In genomic region chr17:5501725-5502124, GRCh38 we compare ENCODE assay signal across 8 cellular contexts. TPM values are rescaled to one million over a fixed set of nuclear protein-coding genes. Genes with fewer than 3 reads are reported as not detected.
A peak's percentile ranks its signal among the peaks of the same experiment; 100 is the strongest.
DNase-seq lines count a peak whose midpoint lies in the region; ATAC-seq and TF ChIP-seq lines count a peak whose summit lies in the region.
"Had no signal": no experiment of that assay in that cellular context is flagged by ENCODE, and none has a peak within 500 bp of the region (broad histone marks: within the 10 kb centered on the region; RNA-seq: fewer than 3 reads in every experiment).

No MANE protein-coding gene starts in this region.

- TF ChIP-seq CTCF in HFFc6 (IDR thresholded peaks at IDR 0.05) (no peak), dorsolateral prefrontal cortex (IDR thresholded peaks at IDR 0.05 in 54 of 56, conservative IDR thresholded peaks at IDR 0.05 in 2 of 56; ENCODE audit: low read depth in 1 of 56, partially characterized antibody in 56 of 56) (no peak)

- intact Hi-C loops in CD4-positive, alpha-beta memory T cell (cut with micrococcal nuclease), result loop anchor here (1.0 kb wide), 1 partner anchor 15 kb away; the partner anchor contains the start of genes DERL2 and MIS12
- intact Hi-C loops in dorsolateral prefrontal cortex (cut with DNase I) (no loop called here), Right ventricle myocardium inferior (cut with DNase I) (no loop called here)

- H3K9me3 Mint-ChIP-seq in CD4-positive, alpha-beta memory T cell, result peaks cover 0 to 4% (median 0%) of the 10 kb centered on the region in 8 donors
- H3K9me3 Mint-ChIP-seq in HFFc6, result no peaks in the 10 kb centered on the region; the same call in 1 of the 2 replicates

- H3K27me3 ChIP-seq in CD4-positive, alpha-beta memory T cell (ENCODE audit: insufficient read depth, low read length), result no peaks in the 10 kb centered on the region
- H3K27me3 ChIP-seq in dorsolateral prefrontal cortex, result no peaks in the 10 kb centered on the region
- no peaks in the 10 kb centered on the region for H3K27me3 ChIP-seq in neuron (ENCODE audit: insufficient read depth, low read length)

- POLR2A ChIA-PET in CD4-positive, alpha-beta memory T cell (lab: Charles Lee; ENCODE audit: partially characterized antibody), result interaction anchor here (1.4 to 3.1 kb wide), 4 partner anchors 10 to 1865 kb away, joined by 4 to 50 read pairs (median 8); partner anchors contain the start of genes CTNS, DERL2, MIS12 and SHPK

- peaks cover 12% of the 10 kb centered on the region for H3K4me1 ChIP-seq in CD4-positive, alpha-beta memory T cell (ENCODE audit: insufficient read depth, low read length)
- H3K4me1 ChIP-seq in neuron (ENCODE audit: insufficient read depth, low read length), result peaks cover 14% of the 10 kb centered on the region

- H3K36me3 ChIP-seq in CD4-positive, alpha-beta memory T cell (ENCODE audit: insufficient read depth, low read length), result peaks cover 4% of the 10 kb centered on the region
- H3K36me3 ChIP-seq in neuron (ENCODE audit: insufficient read depth, low read length), result no peaks in the 10 kb centered on the region
- H3K36me3 ChIP-seq: gastrocnemius medialis had no signal

- peak overlapping the region; percentile 55 for H3K27ac ChIP-seq in CD4-positive, alpha-beta memory T cell (ENCODE audit: low read depth, low read length)
- peak overlapping the region in 56 of 59 donors; percentile 8 to 93 (median 80) for H3K27ac ChIP-seq in dorsolateral prefrontal cortex
- H3K27ac ChIP-seq: gastrocnemius medialis had no signal

- no peaks in the 10 kb centered on the region for H3K27me3 Mint-ChIP-seq in CD4-positive, alpha-beta memory T cell
- no peaks in the 10 kb centered on the region; the same call in 1 of the 2 replicates for H3K27me3 Mint-ChIP-seq in HFFc6 (ENCODE audit: insufficient read depth)

- peaks cover 10 to 30% (median 20%) of the 10 kb centered on the region in 4 donors for H3K4me1 Mint-ChIP-seq in CD4-positive, alpha-beta memory T cell
- H3K4me1 Mint-ChIP-seq in HFFc6 (ENCODE audit: low read depth), result peaks cover 24% of the 10 kb centered on the region

- peak overlapping the region; percentile 73 to 91 (median 85) for H3K27ac Mint-ChIP-seq in CD4-positive, alpha-beta memory T cell
- peak overlapping the region; percentile 19; the same call in 1 of the 2 replicates for H3K27ac Mint-ChIP-seq in HFFc6

- H3K36me3 Mint-ChIP-seq in CD4-positive, alpha-beta memory T cell, result peaks cover 20 to 28% of the 10 kb centered on the region in 2 donors
- H3K36me3 Mint-ChIP-seq in HFFc6 (ENCODE audit: low read depth), result peaks cover 26% of the 10 kb centered on the region

- H3K9me3 ChIP-seq in CD4-positive, alpha-beta memory T cell (ENCODE audit: control insufficient read depth in 1 of 2, low read length in 2 of 2), result no peaks in the 10 kb centered on the region
- H3K9me3 ChIP-seq in neuron (ENCODE audit: low read length), result no peaks in the 10 kb centered on the region
- H3K9me3 ChIP-seq: gastrocnemius medialis had no signal

- peak overlapping the region; percentile 43 to 89 (median 71) for H3K4me3 Mint-ChIP-seq in CD4-positive, alpha-beta memory T cell
- H3K4me3 Mint-ChIP-seq in HFFc6, result peak overlapping the region; percentile 98

- no peak overlapping the region for H2AFZ ChIP-seq in neuron (ENCODE audit: low read depth, low read length)

- no peak for DNase-seq in CD4-positive, alpha-beta memory T cell
- DNase-seq in HFFc6, result no peak
- no peak for DNase-seq in dorsolateral prefrontal cortex
- no peak for DNase-seq in NCI-H226
- no peak for DNase-seq in Right ventricle myocardium inferior (ENCODE audit: missing footprints)

- H3K4me3 ChIP-seq in CD4-positive, alpha-beta memory T cell (ENCODE audit: low read length in 2 of 2), result no peak overlapping the region
- H3K4me3 ChIP-seq in dorsolateral prefrontal cortex, result peak overlapping the region in 21 of 59 donors; percentile 7 to 93 (median 81)
- peak overlapping the region; percentile 75 for H3K4me3 ChIP-seq in neuron (ENCODE audit: low read length)

- CTCF ChIA-PET in CD4-positive, alpha-beta memory T cell (lab: Charles Lee; ENCODE audit: partially characterized antibody), result interaction anchor here (0.8 kb wide), 1 partner anchor 21 kb away, joined by 3 read pairs; no protein-coding TSS in a partner anchor

- ATAC-seq in GM19463 (IDR thresholded peaks at IDR 0.05; ENCODE audit: unreplicated experiment), result no peak
- no peak for ATAC-seq in Right ventricle myocardium inferior

RNA-seq across cellular contexts. Expression of gene MIS12, which starts 15.4 kb away (rescaled TPM):
- 10 to 100 TPM; 42.2 to 45.0 TPM for total RNA-seq in CD4-positive, alpha-beta memory T cell
- polyA plus RNA-seq in CD4-positive, alpha-beta memory T cell, result 10 to 100 TPM; 19.6 to 21.8 TPM
- 10 to 100 TPM in 2 of 6 experiments, 1 to 10 TPM in 4; 7.8 to 10.8 (median 9.5) TPM for total RNA-seq in HFFc6 (2021; fragmentation: NEBNext Ultra II Directional; extraction: Animal tissue kit (Norgen Biotek cat#: 25700))
- total RNA-seq in dorsolateral prefrontal cortex (10 to 100 TPM in 113 of 120 experiments, 1 to 10 TPM in 7; 8.2 to 24.0 (median 13.7) TPM), Right ventricle myocardium inferior (11.4 TPM)

RNA-seq across cellular contexts. Expression of gene DERL2, which starts 15.7 kb away (rescaled TPM):
- 10 to 100 TPM; 85.0 to 86.2 TPM for total RNA-seq in CD4-positive, alpha-beta memory T cell
- 10 to 100 TPM; 66.2 to 95.9 TPM for polyA plus RNA-seq in CD4-positive, alpha-beta memory T cell
- 100 to 1,000 TPM in 4 of 6 experiments, 10 to 100 TPM in 2; 85.9 to 109 (median 103) TPM for total RNA-seq in HFFc6 (2021; fragmentation: NEBNext Ultra II Directional; extraction: Animal tissue kit (Norgen Biotek cat#: 25700))
- 10 to 100 TPM; 17.7 to 50.8 (median 30.9) TPM for total RNA-seq in dorsolateral prefrontal cortex
- total RNA-seq in Right ventricle myocardium inferior, result 27.7 TPM

RNA-seq across cellular contexts. Expression of gene DHX33, which starts 32.9 kb away (rescaled TPM):
- total RNA-seq in CD4-positive, alpha-beta memory T cell, result 10 to 100 TPM; 10.5 to 11.5 TPM
- under 1 TPM; 0.59 to 0.70 TPM for polyA plus RNA-seq in CD4-positive, alpha-beta memory T cell
- total RNA-seq in HFFc6 (2021; fragmentation: NEBNext Ultra II Directional; extraction: Animal tissue kit (Norgen Biotek cat#: 25700)), result 10 to 100 TPM; 16.8 to 18.9 (median 17.3) TPM
- total RNA-seq in dorsolateral prefrontal cortex (10 to 100 TPM; 12.5 to 25.9 (median 18.5) TPM), Right ventricle myocardium inferior (4.7 TPM)
